Comparison of ENCODE assay signal across 8 cellular contexts in the genomic region with DNA sequence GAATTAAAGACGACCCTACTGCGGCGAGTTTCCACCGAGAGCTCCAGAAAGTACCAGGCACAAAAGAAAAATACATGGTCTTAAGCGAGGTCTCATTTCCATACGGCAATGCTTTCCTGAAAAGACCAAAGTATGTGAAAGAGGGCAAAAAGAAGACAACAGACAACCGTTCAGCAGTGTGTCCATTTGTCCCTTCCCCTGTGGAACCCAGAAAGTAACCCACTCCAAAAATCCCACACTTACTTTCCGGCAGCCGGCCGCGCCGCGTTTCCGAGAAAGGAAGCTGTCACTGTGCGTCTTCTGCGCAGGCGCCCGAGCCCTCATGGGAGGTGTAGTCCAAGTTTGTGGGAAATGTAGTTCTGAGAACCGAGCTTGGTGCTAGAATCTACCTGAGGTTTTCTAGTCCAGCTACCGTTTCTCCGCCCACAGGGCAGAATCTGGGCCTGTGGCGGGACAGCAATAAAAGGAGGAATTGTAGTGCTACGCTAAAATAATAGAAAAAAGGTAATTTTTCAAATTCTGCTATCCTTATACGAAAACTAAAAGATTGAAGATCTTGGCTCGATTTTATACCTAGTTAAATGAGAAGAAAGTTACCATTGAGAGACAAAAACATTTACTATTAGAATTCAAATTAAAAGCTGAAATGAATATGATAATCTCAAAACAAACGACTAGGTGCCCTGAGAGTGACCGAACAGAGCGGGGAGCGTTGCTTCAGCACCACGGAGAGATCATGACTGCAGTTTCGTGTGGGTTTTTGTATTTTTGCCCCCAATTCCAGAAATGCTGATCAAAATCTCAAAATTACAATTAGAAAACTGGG. TPM values are rescaled to one million over a fixed set of nuclear protein-coding genes. Genes with fewer than 3 reads are reported as not detected.
DNase-seq lines count a peak whose midpoint lies in the region; ATAC-seq and TF ChIP-seq lines count a peak whose summit lies in the region.

A gene with protein sequence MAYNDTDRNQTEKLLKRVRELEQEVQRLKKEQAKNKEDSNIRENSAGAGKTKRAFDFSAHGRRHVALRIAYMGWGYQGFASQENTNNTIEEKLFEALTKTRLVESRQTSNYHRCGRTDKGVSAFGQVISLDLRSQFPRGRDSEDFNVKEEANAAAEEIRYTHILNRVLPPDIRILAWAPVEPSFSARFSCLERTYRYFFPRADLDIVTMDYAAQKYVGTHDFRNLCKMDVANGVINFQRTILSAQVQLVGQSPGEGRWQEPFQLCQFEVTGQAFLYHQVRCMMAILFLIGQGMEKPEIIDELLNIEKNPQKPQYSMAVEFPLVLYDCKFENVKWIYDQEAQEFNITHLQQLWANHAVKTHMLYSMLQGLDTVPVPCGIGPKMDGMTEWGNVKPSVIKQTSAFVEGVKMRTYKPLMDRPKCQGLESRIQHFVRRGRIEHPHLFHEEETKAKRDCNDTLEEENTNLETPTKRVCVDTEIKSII (minus strand): TSS at position 280 of the 826 bp plus-strand sequence. CDS start 6,922 bp downstream, outside the sequence.

- H3K27ac ChIP-seq in RWPE1, result peak within 1 kb of the TSS; percentile 50

- ATAC-seq in activated T-helper 17 cell treated with anti-CD3 and anti-CD28 coated beads, Interleukin-2, amount 50 U/mL, for 72 hours (replicated peaks), result peak; percentile 91
- ATAC-seq in naive thymus-derived CD8-positive, alpha-beta T cell, result peak; percentile 88 to 90

- CTCF ChIA-PET in RWPE1 (lab: Yijun Ruan, JAX), result interaction anchor here (0.7 to 0.8 kb wide), 2 partner anchors 15 to 20 kb away, joined by 3 to 4 read pairs; no protein-coding TSS in a partner anchor

- peak within 1 kb of the TSS; percentile 89 for H3K4me3 Mint-ChIP-seq in activated T-helper 17 cell treated with anti-CD3 and anti-CD28 coated beads, Interleukin-2, amount 50 U/mL, for 72 hours
- peak within 1 kb of the TSS; percentile 91 to 97 (median 96) for H3K4me3 Mint-ChIP-seq in naive thymus-derived CD8-positive, alpha-beta T cell

- peak within 1 kb of the TSS; percentile 84 for H3K27ac Mint-ChIP-seq in activated T-helper 17 cell treated with anti-CD3 and anti-CD28 coated beads, Interleukin-2, amount 50 U/mL, for 72 hours
- peak within 1 kb of the TSS; percentile 86 to 95 (median 93) for H3K27ac Mint-ChIP-seq in naive thymus-derived CD8-positive, alpha-beta T cell

- no peaks in the 10 kb centered on the region for H3K9me3 Mint-ChIP-seq in activated T-helper 17 cell treated with anti-CD3 and anti-CD28 coated beads, Interleukin-2, amount 50 U/mL, for 72 hours
- peaks cover 0 to 2% (median 0%) of the 10 kb centered on the region in 9 donors for H3K9me3 Mint-ChIP-seq in naive thymus-derived CD8-positive, alpha-beta T cell

- H3K4me1 Mint-ChIP-seq in activated T-helper 17 cell treated with anti-CD3 and anti-CD28 coated beads, Interleukin-2, amount 50 U/mL, for 72 hours, result peaks cover 24% of the 10 kb centered on the region
- peaks cover 14 to 46% (median 35%) of the 10 kb centered on the region in 4 donors for H3K4me1 Mint-ChIP-seq in naive thymus-derived CD8-positive, alpha-beta T cell

- POLR2A ChIA-PET in RWPE1 (lab: Yijun Ruan, JAX; ENCODE audit: low non-redundant PET), result interaction anchor here (0.7 to 1.3 kb wide), 3 partner anchors 10 to 309 kb away, joined by 3 to 4 read pairs (median 4); a partner anchor contains a TSS
- POLR2A ChIA-PET in naive thymus-derived CD8-positive, alpha-beta T cell (lab: Charles Lee), result interaction anchor here (0.8 to 2.7 kb wide), 4 partner anchors 11 to 953 kb away, joined by 3 to 38 read pairs (median 4); a partner anchor contains a TSS

- TF ChIP-seq CTCF in LNCaP clone FGC (IDR thresholded peaks at IDR 0.05; ENCODE audit: control insufficient read depth, extremely low read depth, insufficient read depth) (no peak), RWPE1 (conservative IDR thresholded peaks at IDR 0.05; ENCODE audit: low read depth) (no peak), fibroblast of mammary gland (conservative IDR thresholded peaks at IDR 0.05; ENCODE audit: control insufficient read depth, insufficient read depth, low read depth, low read length) (no peak)

- peak; percentile 86 for DNase-seq in EH (ENCODE audit: low read depth)
- DNase-seq in GOT3 (lab: John Stamatoyannopoulos, UW), result peak; percentile 16
- DNase-seq in LNCaP clone FGC (ENCODE audit: low read depth), result peak; percentile 65
- peak; percentile 89 for DNase-seq in RWPE1 (ENCODE audit: low spot score)
- DNase-seq in fibroblast of mammary gland (ENCODE audit: low read depth), result peak; percentile 78
- DNase-seq in naive thymus-derived CD8-positive, alpha-beta T cell, result peak; percentile 75 to 91 (median 82)
- DNase-seq in stimulated activated naive CD4-positive, alpha-beta T cell (lab: John Stamatoyannopoulos, UW), result peak; percentile 74 to 84 (median 77)

- H3K36me3 Mint-ChIP-seq in activated T-helper 17 cell treated with anti-CD3 and anti-CD28 coated beads, Interleukin-2, amount 50 U/mL, for 72 hours (ENCODE audit: low read depth), result peaks cover 33% of the 10 kb centered on the region
- H3K36me3 Mint-ChIP-seq in naive thymus-derived CD8-positive, alpha-beta T cell, result peaks cover 6 to 20% (median 7%) of the 10 kb centered on the region in 3 donors

- peak within 1 kb of the TSS; percentile 70 for H3K4me3 ChIP-seq in LNCaP clone FGC (ENCODE audit: low read depth, low read length)
- H3K4me3 ChIP-seq in fibroblast of mammary gland (ENCODE audit: control insufficient read depth, low read depth, low read length), result peak within 1 kb of the TSS; percentile 77

- peaks cover 20% of the 10 kb centered on the region for H3K27me3 Mint-ChIP-seq in activated T-helper 17 cell treated with anti-CD3 and anti-CD28 coated beads, Interleukin-2, amount 50 U/mL, for 72 hours
- peaks cover 7 to 35% (median 15%) of the 10 kb centered on the region in 5 donors for H3K27me3 Mint-ChIP-seq in naive thymus-derived CD8-positive, alpha-beta T cell

RNA-seq across cellular contexts. Expression of the gene that starts here (rescaled TPM):
- total RNA-seq in activated T-helper 17 cell treated with anti-CD3 and anti-CD28 coated beads, Interleukin-2, amount 50 U/mL, for 72 hours, result 10 to 100 TPM; 13.1 to 15.9 TPM
- total RNA-seq in naive thymus-derived CD8-positive, alpha-beta T cell, result 1 to 10 TPM; 8.2 to 8.4 TPM
- polyA plus RNA-seq in naive thymus-derived CD8-positive, alpha-beta T cell, result 10 to 100 TPM in 1 of 3 donors, 1 to 10 TPM in 2; 9.5 to 16.7 (median 9.8) TPM

Comparison
In these comparisons a context has a peak if more than half of its experiments do, and no peak if none do; other contexts are left out.
1. Peak in every context shown above with its lines: DNase-seq, ATAC-seq, H3K4me3 ChIP-seq and H3K27ac ChIP-seq.
2. DNase-seq: peak in every context shown above with its lines; median percentile 89 in RWPE1; 86 in EH; 82 in naive thymus-derived CD8-positive, alpha-beta T cell; 78 in fibroblast of mammary gland; 77 in stimulated activated naive CD4-positive, alpha-beta T cell; 65 in LNCaP clone FGC; 16 in GOT3.